Comparison of ENCODE assay signal across 9 cellular contexts in the genomic region with DNA sequence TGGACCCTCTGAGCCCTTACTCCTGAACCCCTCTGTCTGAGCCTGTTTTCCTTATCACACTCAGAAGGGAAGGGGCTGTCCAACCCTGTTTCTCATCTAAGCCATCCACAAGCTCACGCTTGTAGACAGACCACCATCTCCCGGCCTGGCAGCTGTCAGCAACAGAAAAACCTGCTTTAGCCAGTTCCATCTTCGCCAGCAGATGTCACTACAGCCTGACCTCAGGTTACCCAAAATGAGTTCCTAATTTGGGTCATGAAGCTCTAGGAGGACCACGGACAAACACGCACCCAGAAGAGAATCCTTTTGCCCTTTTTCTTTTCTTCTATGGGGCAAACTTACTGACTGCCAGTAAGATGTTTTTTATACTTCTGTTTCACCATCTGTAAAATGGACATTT.
A peak's percentile ranks its signal among the peaks of the same experiment; 100 is the strongest.
DNase-seq lines count a peak whose midpoint lies in the region; ATAC-seq and TF ChIP-seq lines count a peak whose summit lies in the region.
"Had no signal": no experiment of that assay in that cellular context is flagged by ENCODE, and none has a peak within 500 bp of the region (broad histone marks: within the 10 kb centered on the region; RNA-seq: fewer than 3 reads in every experiment).

No MANE protein-coding gene starts in this region.

- peak; percentile 55 for DNase-seq in GM12865 (ENCODE audit: low read depth)
- DNase-seq in RPMI8226: peak; percentile 44
- DNase-seq in fibroblast of gingiva (ENCODE audit: low read depth): peak; percentile 23
- DNase-seq in stimulated activated CD8-positive, alpha-beta memory T cell treated with anti-CD3 and anti-CD28 coated beads, Interleukin-7, amount 100 ng/mL, for 24 hours (ENCODE audit: low read depth): peak; percentile 2
- DNase-seq in NCI-H1417 treated with DMSO at 0.1 percent for 48 hours (lab: John Stamatoyannopoulos, UW): no peak

- H3K4me3 ChIP-seq in GM12865 (ENCODE audit: low read depth, low read length): no peak overlapping the region
- H3K4me3 ChIP-seq: pancreas had no signal

- ATAC-seq in GM18517 (IDR thresholded peaks at IDR 0.05; ENCODE audit: unreplicated experiment): no peak
- ATAC-seq in GM18502 (IDR thresholded peaks at IDR 0.05; ENCODE audit: poor library complexity, unreplicated experiment): no peak

- H3K27ac ChIP-seq in 22Rv1: no peak overlapping the region
- H3K27ac ChIP-seq: pancreas had no signal

- TF ChIP-seq CTCF in 22Rv1 (IDR thresholded peaks at IDR 0.05) (peak; percentile 60), GM12865 (IDR thresholded peaks at IDR 0.05; ENCODE audit: insufficient read depth, low read depth, low read length, missing control alignments) (peak; percentile 44)
